Comparison of ENCODE assay signal across 13 cellular contexts in the genomic region with DNA sequence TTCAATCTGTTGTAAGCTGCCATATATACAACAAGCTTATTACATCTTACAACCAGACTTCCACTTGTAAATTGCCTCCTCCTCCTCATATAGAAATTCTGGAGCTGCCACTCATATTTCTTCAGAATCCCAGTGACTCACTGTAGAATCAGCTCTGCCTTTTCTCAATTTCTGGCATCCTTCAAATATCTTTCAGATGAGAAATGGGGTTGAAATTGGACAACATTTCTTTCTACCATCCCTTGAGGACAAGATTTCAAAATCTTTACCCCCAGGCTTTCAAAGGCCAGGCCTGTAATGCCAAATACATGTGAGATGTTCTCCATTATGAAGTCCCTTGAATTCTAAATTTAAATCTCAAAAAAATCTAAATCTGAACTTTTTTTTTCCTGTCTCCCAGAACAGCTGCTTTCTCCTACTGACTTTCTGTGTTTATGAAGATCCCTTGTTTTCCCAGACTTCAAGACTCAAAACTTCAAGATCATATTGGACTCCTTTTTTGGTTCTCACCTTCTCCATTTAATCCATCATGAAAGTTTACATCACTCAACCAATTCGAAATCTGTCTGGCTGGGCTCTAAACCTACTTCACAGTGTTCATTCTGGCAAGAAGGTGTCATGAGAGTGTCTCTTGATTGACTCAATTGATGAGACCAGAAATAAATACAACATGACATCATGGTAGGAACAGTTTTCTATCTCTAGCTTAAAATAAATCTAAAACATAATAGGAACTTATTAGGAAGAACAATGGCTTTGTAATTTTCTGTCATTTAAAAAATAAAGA.
A peak's percentile ranks its signal among the peaks of the same experiment; 100 is the strongest.
DNase-seq lines count a peak whose midpoint lies in the region; ATAC-seq and TF ChIP-seq lines count a peak whose summit lies in the region.
"Had no signal": no experiment of that assay in that cellular context is flagged by ENCODE, and none has a peak within 500 bp of the region (broad histone marks: within the 10 kb centered on the region; RNA-seq: fewer than 3 reads in every experiment).

No MANE protein-coding gene starts in this region.

- CTCF ChIA-PET in HCT116 (lab: Charles Lee), result no interaction called here
- CTCF ChIA-PET in HEK293T (lab: Yijun Ruan, JAX), result interaction anchor here (0.7 kb wide), 1 partner anchor 112 kb away, joined by 4 read pairs; no protein-coding TSS in a partner anchor

- no peak overlapping the region for H3K27ac ChIP-seq in HCT116 (ENCODE audit: low read depth, low read length)
- peak overlapping the region; percentile 54 for H3K27ac ChIP-seq in smooth muscle cell (ENCODE audit: low read depth)

- 93% methylated on average over 1 of the region's 1 CpG for WGBS in smooth muscle cell (ENCODE audit: low lambda C conversion rate)

- H3K4me1 ChIP-seq in HCT116 (ENCODE audit: control insufficient read depth in 1 of 2, insufficient read depth in 2 of 2, low read length in 2 of 2), result peaks cover 0 to 40% of the 10 kb centered on the region in 2 experiments; a peak in 3 of 4 replicates
- peaks cover 42% of the 10 kb centered on the region for H3K4me1 ChIP-seq in adipocyte (ENCODE audit: control insufficient read depth, insufficient read depth, low read length)
- H3K4me1 ChIP-seq in smooth muscle cell (ENCODE audit: low read depth), result peaks cover 9% of the 10 kb centered on the region

- H3K9ac ChIP-seq in HCT116 (ENCODE audit: low read length), result no peak overlapping the region
- peak overlapping the region; percentile 78 for H3K9ac ChIP-seq in adipocyte (ENCODE audit: low read length)
- H3K9ac ChIP-seq in smooth muscle cell (ENCODE audit: low read depth), result no peak overlapping the region

- H3K36me3 ChIP-seq in HCT116 (ENCODE audit: control insufficient read depth in 1 of 2, insufficient read depth in 2 of 2, low read length in 2 of 2) (no peaks in the 10 kb centered on the region), adipocyte (ENCODE audit: control insufficient read depth, insufficient read depth, low read length, severe bottlenecking) (no peaks in the 10 kb centered on the region), smooth muscle cell (ENCODE audit: low read depth) (no peaks in the 10 kb centered on the region)
- H3K36me3 ChIP-seq: tibial nerve had no signal

- H4K20me1 ChIP-seq in HCT116 (ENCODE audit: insufficient read depth) (no peaks in the 10 kb centered on the region), smooth muscle cell (ENCODE audit: low read depth) (no peaks in the 10 kb centered on the region)

- H3K4me2 ChIP-seq in HCT116 (ENCODE audit: low read length) (peak overlapping the region; percentile 32), smooth muscle cell (peak overlapping the region; percentile 20)

- H3K9me2 ChIP-seq in HCT116 (ENCODE audit: insufficient read depth), result no peaks in the 10 kb centered on the region

- no peak for DNase-seq in HCT116 (ENCODE audit: low read depth, low spot score)
- peak; percentile 97 for DNase-seq in adipocyte (ENCODE audit: low read depth)
- peak; percentile 58 for DNase-seq in glomerular visceral epithelial cell (ENCODE audit: extremely low spot score)
- no peak for DNase-seq in smooth muscle cell (lab: John Stamatoyannopoulos, UW; ENCODE audit: unreplicated experiment)
- DNase-seq in mesenteric fat pad (ENCODE audit: low spot score), result no peak
- DNase-seq in COLO668 (lab: John Stamatoyannopoulos, UW; ENCODE audit: unreplicated experiment), result no peak
- no peak for DNase-seq in HEK293T (ENCODE audit: extremely low spot score)
- DNase-seq in occipital lobe (lab: John Stamatoyannopoulos, UW), result no peak
- DNase-seq: activated CD4-positive, alpha-beta T cell treated with anti-CD3 and anti-CD28 coated beads, Interleukin-2, amount 50 U/mL, for 1 hour; activated naive CD4-positive, alpha-beta T cell; KG1; stimulated activated CD4-positive, alpha-beta T cell treated with anti-CD3 and anti-CD28 coated beads, Interleukin-4, amount 100 ng/mL, for 24 hours had no signal

- no peak overlapping the region for H3K4me3 ChIP-seq in HCT116 (replicated peaks in 1 of 2; ENCODE audit: low read depth in 1 of 2, low read length in 2 of 2)
- H3K4me3 ChIP-seq in adipocyte (ENCODE audit: low read length), result peak overlapping the region; percentile 47
- H3K4me3 ChIP-seq in smooth muscle cell, result no peak overlapping the region
- H3K4me3 ChIP-seq: tibial nerve had no signal

- ATAC-seq in HCT116, result peak; percentile 40; the same call in 1 of the 2 replicates

- peaks cover 7% of the 10 kb centered on the region for H3F3A ChIP-seq in smooth muscle cell (ENCODE audit: low read depth)

- H3K9me3 ChIP-seq in HCT116 (ENCODE audit: control insufficient read depth in 1 of 2, insufficient read depth in 1 of 2, low read depth in 1 of 2, low read length in 2 of 2), result no peaks in the 10 kb centered on the region
- no peaks in the 10 kb centered on the region for H3K9me3 ChIP-seq in adipocyte (ENCODE audit: control insufficient read depth, low read length)
- H3K9me3 ChIP-seq in smooth muscle cell (replicated peaks; ENCODE audit: low read depth), result no peaks in the 10 kb centered on the region
- H3K9me3 ChIP-seq: tibial nerve had no signal

- TF ChIP-seq CTCF in HCT116 (IDR thresholded peaks at IDR 0.05 in 2 of 3, conservative IDR thresholded peaks at IDR 0.05 in 1 of 3; ENCODE audit: borderline replicate concordance in 1 of 3, insufficient read depth in 1 of 3, low read depth in 2 of 3, low read length in 2 of 3) (no peak), smooth muscle cell (IDR thresholded peaks at IDR 0.05; ENCODE audit: borderline replicate concordance, insufficient read depth, poor library complexity, severe bottlenecking) (no peak)

- TF ChIP-seq POLR2A in HCT116 (IDR thresholded peaks at IDR 0.05; ENCODE audit: borderline replicate concordance, extremely low read depth, insufficient read depth, insufficient read length), result no peak

- no peaks in the 10 kb centered on the region for H3K27me3 ChIP-seq in HCT116 (ENCODE audit: insufficient read depth, low read length)
- H3K27me3 ChIP-seq in adipocyte (replicated peaks; ENCODE audit: control insufficient read depth, insufficient read depth, low read length), result no peaks in the 10 kb centered on the region
- H3K27me3 ChIP-seq in smooth muscle cell (ENCODE audit: low read depth), result no peaks in the 10 kb centered on the region
- H3K27me3 ChIP-seq: tibial nerve had no signal

- H3K79me2 ChIP-seq in HCT116 (ENCODE audit: insufficient read depth, low read length) (no peaks in the 10 kb centered on the region), smooth muscle cell (ENCODE audit: low read depth) (no peaks in the 10 kb centered on the region)

- RAD21 ChIA-PET in HCT116 (lab: Charles Lee; ENCODE audit: low non-redundant PET in 1 of 2, low total read pairs in 2 of 2, uncharacterized antibody in 2 of 2, unreplicated experiment in 2 of 2), result no interaction called here

- intact Hi-C loops in HCT116 (cut with micrococcal nuclease), result no loop called here

- POLR2A ChIA-PET in HCT116 (lab: Charles Lee) (no interaction called here), HEK293T (lab: Yijun Ruan, JAX) (no interaction called here)

- BruUV-seq in HCT116 (replicated peaks; lab: Mats Ljungman, UMichigan), result no TSS peak

- H2AFZ ChIP-seq in HCT116 (ENCODE audit: low read depth, low read length, poor library complexity, severe bottlenecking) (peak overlapping the region; percentile 75), smooth muscle cell (ENCODE audit: low read depth) (peak overlapping the region; percentile 6)

- no peak for TF ChIP-seq RAD21 in HCT116 (IDR thresholded peaks at IDR 0.05; ENCODE audit: low read depth)

TF ChIP-seq in HCT116, 20 proteins besides CTCF, POLR2A, EP300 and RAD21:
- peak; percentile 22; the same call in 1 of the 2 replicates for TF ChIP-seq JUND (IDR thresholded peaks at IDR 0.05)
- TF ChIP-seq FOSL1 (IDR thresholded peaks at IDR 0.05; ENCODE audit: low read depth), result peak; percentile 49; the same call in 1 of the 2 replicates
- no peak for TF ChIP-seq SIN3A (IDR thresholded peaks at IDR 0.05; ENCODE audit: low read depth)

TF ChIP-seq in HEK293T, 16 proteins besides CTCF, POLR2A, EP300 and RAD21:
- no peak for TF ChIP-seq ZNF384 (IDR thresholded peaks at IDR 0.05)
- TF ChIP-seq SP1 (IDR thresholded peaks at IDR 0.05), result no peak

Comparison
In these comparisons a context has a peak if more than half of its experiments do, and no peak if none do; other contexts are left out.
1. DNase-seq: peak in adipocyte (single experiment) and glomerular visceral epithelial cell (single experiment); none in HCT116 (single experiment), smooth muscle cell (single experiment), mesenteric fat pad (single experiment), COLO668 (single experiment), HEK293T (single experiment) and occipital lobe (single experiment).